1 cellular context compared by ENCODE assay signal in the genomic region with DNA sequence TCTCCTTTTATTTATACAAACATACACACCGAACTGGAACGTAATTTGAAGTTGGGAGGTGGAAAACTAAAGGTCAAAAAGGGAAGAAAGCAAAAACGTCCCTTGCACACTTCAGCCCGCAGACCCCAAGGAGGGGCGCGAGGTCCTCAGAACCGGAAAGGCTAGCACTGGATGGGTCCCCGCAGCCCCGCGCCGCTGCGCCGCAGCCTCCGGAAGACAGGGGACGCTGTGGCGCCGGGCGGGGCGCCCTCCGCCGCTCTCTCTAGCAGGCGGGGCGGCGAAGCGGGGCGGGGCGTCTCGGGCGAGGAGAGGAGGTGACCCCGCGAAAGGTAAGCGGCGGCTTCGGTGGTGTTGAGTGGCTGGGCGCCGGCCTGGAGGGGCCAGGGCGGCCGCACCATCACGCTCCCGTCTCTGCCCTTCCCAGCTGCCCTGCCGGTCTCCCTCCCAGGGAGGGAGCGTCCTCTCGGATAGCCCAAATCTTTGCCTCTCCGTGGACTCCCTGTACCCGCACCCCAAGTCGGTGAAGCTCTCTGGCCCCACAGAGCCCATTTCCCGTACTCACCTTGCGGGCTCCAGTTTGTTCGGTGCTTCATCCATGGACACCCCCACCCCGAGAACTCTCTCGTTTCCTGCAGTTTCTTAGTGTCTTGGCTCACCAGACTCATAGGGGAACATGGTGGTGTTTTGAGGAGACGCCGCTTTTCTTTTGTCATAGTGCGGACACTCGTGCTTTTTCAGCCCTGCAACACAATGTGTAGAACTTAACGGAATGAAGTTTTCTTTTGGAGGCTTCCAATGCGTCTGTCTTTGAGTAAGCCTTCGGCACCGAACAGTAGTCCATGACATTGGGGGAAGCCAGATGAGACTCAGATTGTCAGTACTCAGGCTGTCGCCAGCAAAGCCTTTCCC.
TF ChIP-seq lines count a peak whose summit lies in the region.

A gene with protein sequence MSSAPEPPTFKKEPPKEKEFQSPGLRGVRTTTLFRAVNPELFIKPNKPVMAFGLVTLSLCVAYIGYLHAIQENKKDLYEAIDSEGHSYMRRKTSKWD (plus strand): TSS at position 285 of the 909 bp plus-strand sequence. CDS start 14,444 bp downstream, outside the sequence.

TF ChIP-seq in SK-N-SH, 30 proteins besides CTCF, POLR2A, EP300 and RAD21 (continued from another document):
- no peak for TF ChIP-seq USF2 (IDR thresholded peaks at IDR 0.05; ENCODE audit: borderline replicate concordance, low read depth, low read length)
- 0 out of 2 replicates have a peak, but pooled peaks have one; percentile 11 for TF ChIP-seq NRF1 (IDR thresholded peaks at IDR 0.05; ENCODE audit: low read depth, low read length)
- no peak for TF ChIP-seq NFIC (IDR thresholded peaks at IDR 0.05; ENCODE audit: borderline replicate concordance)
- no peak for TF ChIP-seq GATA2 (CRISPR knock-in tag; IDR thresholded peaks at IDR 0.05)
- TF ChIP-seq POLR2AphosphoS5 (IDR thresholded peaks at IDR 0.05; ENCODE audit: low read depth, low read length): peak; percentile 71
- TF ChIP-seq MAX (IDR thresholded peaks at IDR 0.05; ENCODE audit: low read depth): no peak; the same call in 1 of the 2 replicates
- TF ChIP-seq GABPA (IDR thresholded peaks at IDR 0.05; ENCODE audit: low read depth): no peak
- peak; percentile 52 for TF ChIP-seq YY1 (IDR thresholded peaks at IDR 0.05; ENCODE audit: low read depth)
- TF ChIP-seq RCOR1 (IDR thresholded peaks at IDR 0.05; ENCODE audit: low read length): peak; percentile 43
- peak; percentile 81; the same call in 1 of the 2 replicates for TF ChIP-seq SIN3A (IDR thresholded peaks at IDR 0.05; ENCODE audit: borderline replicate concordance, low read depth, low read length)
- no peak for TF ChIP-seq TCF12 (IDR thresholded peaks at IDR 0.05)
- TF ChIP-seq RFX5 (IDR thresholded peaks at IDR 0.05; ENCODE audit: low read length): no peak
- TF ChIP-seq, protein P1, sequence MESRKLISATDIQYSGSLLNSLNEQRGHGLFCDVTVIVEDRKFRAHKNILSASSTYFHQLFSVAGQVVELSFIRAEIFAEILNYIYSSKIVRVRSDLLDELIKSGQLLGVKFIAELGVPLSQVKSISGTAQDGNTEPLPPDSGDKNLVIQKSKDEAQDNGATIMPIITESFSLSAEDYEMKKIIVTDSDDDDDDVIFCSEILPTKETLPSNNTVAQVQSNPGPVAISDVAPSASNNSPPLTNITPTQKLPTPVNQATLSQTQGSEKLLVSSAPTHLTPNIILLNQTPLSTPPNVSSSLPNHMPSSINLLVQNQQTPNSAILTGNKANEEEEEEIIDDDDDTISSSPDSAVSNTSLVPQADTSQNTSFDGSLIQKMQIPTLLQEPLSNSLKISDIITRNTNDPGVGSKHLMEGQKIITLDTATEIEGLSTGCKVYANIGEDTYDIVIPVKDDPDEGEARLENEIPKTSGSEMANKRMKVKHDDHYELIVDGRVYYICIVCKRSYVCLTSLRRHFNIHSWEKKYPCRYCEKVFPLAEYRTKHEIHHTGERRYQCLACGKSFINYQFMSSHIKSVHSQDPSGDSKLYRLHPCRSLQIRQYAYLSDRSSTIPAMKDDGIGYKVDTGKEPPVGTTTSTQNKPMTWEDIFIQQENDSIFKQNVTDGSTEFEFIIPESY (IDR thresholded peaks at IDR 0.05; ENCODE audit: borderline replicate concordance, low read depth): 0 out of 2 replicates have a peak, but pooled peaks have one; percentile 28
- peak; percentile 21; the same call in 1 of the 2 replicates for TF ChIP-seq SMC3 (IDR thresholded peaks at IDR 0.05; ENCODE audit: low read depth, low read length)
- TF ChIP-seq EZH2phosphoT487 (IDR thresholded peaks at IDR 0.05; ENCODE audit: borderline replicate concordance, low read depth): no peak
- TF ChIP-seq FOXJ3 (CRISPR knock-in tag; IDR thresholded peaks at IDR 0.05): no peak
- no peak for TF ChIP-seq IRF3 (IDR thresholded peaks at IDR 0.05; ENCODE audit: low read depth, low read length)
- no peak for TF ChIP-seq FOSL2 (IDR thresholded peaks at IDR 0.05; ENCODE audit: borderline replicate concordance, low read depth)
- no peak for TF ChIP-seq PBX3 (IDR thresholded peaks at IDR 0.05)
- peak; percentile 89 for TF ChIP-seq TAF1 (IDR thresholded peaks at IDR 0.05; ENCODE audit: borderline replicate concordance, low read depth, low read length)
